18 cellular contexts compared by ENCODE assay signal in genomic region chr6:68235192-68235812, GRCh38.
A peak's percentile ranks its signal among the peaks of the same experiment; 100 is the strongest.
DNase-seq lines count a peak whose midpoint lies in the region; ATAC-seq and TF ChIP-seq lines count a peak whose summit lies in the region.
"Had no signal": no experiment of that assay in that cellular context is flagged by ENCODE, and none has a peak within 500 bp of the region (broad histone marks: within the 10 kb centered on the region; RNA-seq: fewer than 3 reads in every experiment).

No MANE protein-coding gene starts in this region.

- H3K4me3 ChIP-seq in fibroblast of the aortic adventitia (ENCODE audit: low read depth, low read length) (no peak overlapping the region), SK-N-SH (ENCODE audit: low read depth in 2 of 2, low read length in 1 of 2) (no peak overlapping the region), MM.1S (ENCODE audit: low read length) (no peak overlapping the region)
- H3K4me3 ChIP-seq: heart left ventricle, tibial artery had no signal

- H3K27ac ChIP-seq in SK-N-SH (ENCODE audit: low read depth in 2 of 2, low read length in 1 of 2): no peak overlapping the region
- no peak overlapping the region for H3K27ac ChIP-seq in MM.1S (ENCODE audit: low read length)
- H3K27ac ChIP-seq in caudate nucleus (ENCODE audit: low read depth, low read length): no peak overlapping the region
- H3K27ac ChIP-seq: heart left ventricle, tibial artery had no signal

- H2AFZ ChIP-seq in SK-N-SH (ENCODE audit: low read depth) (no peak overlapping the region), MM.1S (ENCODE audit: low read length) (no peak overlapping the region)

- ATAC-seq in GM18511 (IDR thresholded peaks at IDR 0.05; ENCODE audit: unreplicated experiment) (peak; percentile 52), HG03135 (IDR thresholded peaks at IDR 0.05; ENCODE audit: unreplicated experiment) (peak; percentile 48), HG03521 (IDR thresholded peaks at IDR 0.05; ENCODE audit: unreplicated experiment) (no peak)
- ATAC-seq: heart left ventricle; left lobe of liver; naive thymus-derived CD8-positive, alpha-beta T cell had no signal

- H3K9ac ChIP-seq in SK-N-SH (no peak overlapping the region), MM.1S (ENCODE audit: low read length) (no peak overlapping the region)

- H3K36me3 ChIP-seq in SK-N-SH (replicated peaks in 1 of 2; ENCODE audit: control insufficient read depth in 1 of 2, insufficient read depth in 2 of 2, low read length in 1 of 2): no peaks in the 10 kb centered on the region
- no peaks in the 10 kb centered on the region for H3K36me3 ChIP-seq in MM.1S (replicated peaks; ENCODE audit: insufficient read depth, low read length)
- H3K36me3 ChIP-seq: heart left ventricle, tibial artery had no signal

- POLR2A ChIA-PET in SK-N-SH (lab: Yijun Ruan, JAX): no interaction called here

- TF ChIP-seq EP300 in SK-N-SH (IDR thresholded peaks at IDR 0.05; ENCODE audit: borderline replicate concordance in 1 of 2, low read depth in 1 of 2, low read length in 1 of 2): no peak

- TF ChIP-seq CTCF in fibroblast of the aortic adventitia (IDR thresholded peaks at IDR 0.05; ENCODE audit: insufficient read depth, low read length): no peak
- no peak for TF ChIP-seq CTCF in SK-N-SH (IDR thresholded peaks at IDR 0.05)
- TF ChIP-seq CTCF in MM.1S (IDR thresholded peaks at IDR 0.05; ENCODE audit: low read length): no peak

- H3K9me3 ChIP-seq in SK-N-SH: no peaks in the 10 kb centered on the region
- H3K9me3 ChIP-seq in MM.1S (replicated peaks; ENCODE audit: insufficient read depth, low read length): no peaks in the 10 kb centered on the region
- H3K9me3 ChIP-seq: heart left ventricle, tibial artery had no signal

- H3K4me1 ChIP-seq in SK-N-SH (ENCODE audit: control insufficient read depth in 1 of 2, insufficient read depth in 2 of 2, low read depth in 1 of 2, low read length in 1 of 2) (peaks cover 0 to 2% of the 10 kb centered on the region in 2 experiments; a peak in 1 of 4 replicates), MM.1S (ENCODE audit: low read length) (no peaks in the 10 kb centered on the region)
- H3K4me1 ChIP-seq: heart left ventricle, tibial artery had no signal

- no peak for TF ChIP-seq RAD21 in SK-N-SH (IDR thresholded peaks at IDR 0.05; ENCODE audit: low read length)

- H3K4me2 ChIP-seq in SK-N-SH (no peak overlapping the region), MM.1S (ENCODE audit: low read depth, low read length) (no peak overlapping the region)

- peak; percentile 1 for DNase-seq in RPMI7951 (ENCODE audit: low read depth)
- peak; percentile 8 for DNase-seq in fibroblast of the aortic adventitia (ENCODE audit: low read depth)
- no peak for DNase-seq in SK-N-SH
- DNase-seq in MM.1S: no peak
- DNase-seq in caudate nucleus (lab: John Stamatoyannopoulos, UW): no peak
- DNase-seq: activated naive CD4-positive, alpha-beta T cell treated with anti-CD3 and anti-CD28 coated beads, Interleukin-2, amount 10 ng/mL, durations not matched to agents 7 days and 5 days; Calu3; heart left ventricle; Kasumi-1; naive thymus-derived CD8-positive, alpha-beta T cell; NCI-H2081 treated with DMSO at 0.1 percent for 48 hours; SHP77 treated with DMSO at 0.1 percent for 48 hours; stimulated activated CD4-positive, alpha-beta T cell treated with anti-CD3 and anti-CD28 coated beads, Interleukin-2, amount 100 ng/mL, for 24 hours; tibial artery had no signal

- H3K27me3 ChIP-seq in SK-N-SH (ENCODE audit: insufficient read depth): no peaks in the 10 kb centered on the region
- H3K27me3 ChIP-seq in MM.1S (replicated peaks; ENCODE audit: insufficient read depth, low read length): no peaks in the 10 kb centered on the region
- H3K27me3 ChIP-seq: heart left ventricle, tibial artery had no signal

- no peaks in the 10 kb centered on the region for H3K79me2 ChIP-seq in SK-N-SH (ENCODE audit: insufficient read depth)
- no peaks in the 10 kb centered on the region for H3K79me2 ChIP-seq in MM.1S (ENCODE audit: low read length)

- H3K9me2 ChIP-seq in SK-N-SH (no peaks in the 10 kb centered on the region), MM.1S (replicated peaks; ENCODE audit: insufficient read depth, low read length) (no peaks in the 10 kb centered on the region)

- CTCF ChIA-PET in SK-N-SH (lab: Yijun Ruan, JAX): interaction anchor here (1.0 to 1.1 kb wide), 2 partner anchors 15 to 32 kb away, joined by 3 read pairs; no protein-coding TSS in a partner anchor

- H3F3A ChIP-seq in SK-N-SH (replicated peaks; ENCODE audit: insufficient read depth): no peaks in the 10 kb centered on the region
- no peaks in the 10 kb centered on the region for H3F3A ChIP-seq in MM.1S (ENCODE audit: insufficient read depth, low read length)

- 9% methylated on average over 1 of the region's 1 CpG for WGBS in SK-N-SH (ENCODE audit: low lambda C conversion rate)

- H4K20me1 ChIP-seq in SK-N-SH (ENCODE audit: insufficient read depth) (no peaks in the 10 kb centered on the region), MM.1S (ENCODE audit: insufficient read depth, low read length) (no peaks in the 10 kb centered on the region)

TF ChIP-seq in SK-N-SH, 30 proteins besides CTCF, POLR2A, EP300 and RAD21 (continues in another document):
- TF ChIP-seq YY1 (IDR thresholded peaks at IDR 0.05; ENCODE audit: low read depth): no peak
- no peak for TF ChIP-seq GATA2 (CRISPR knock-in tag; IDR thresholded peaks at IDR 0.05)
- no peak for TF ChIP-seq FOXJ3 (CRISPR knock-in tag; IDR thresholded peaks at IDR 0.05)
- no peak for TF ChIP-seq MAX (IDR thresholded peaks at IDR 0.05; ENCODE audit: low read depth)
- TF ChIP-seq NFIC (IDR thresholded peaks at IDR 0.05; ENCODE audit: borderline replicate concordance): no peak
- no peak for TF ChIP-seq FOXM1 (IDR thresholded peaks at IDR 0.05; ENCODE audit: low read depth)
- no peak for TF ChIP-seq RCOR1 (IDR thresholded peaks at IDR 0.05; ENCODE audit: low read length)
- no peak for TF ChIP-seq EZH2phosphoT487 (IDR thresholded peaks at IDR 0.05; ENCODE audit: borderline replicate concordance, low read depth)
- no peak for TF ChIP-seq ELF1 (IDR thresholded peaks at IDR 0.05)
- no peak for TF ChIP-seq SIN3A (IDR thresholded peaks at IDR 0.05; ENCODE audit: borderline replicate concordance, low read depth, low read length)
- TF ChIP-seq USF1 (IDR thresholded peaks at IDR 0.05; ENCODE audit: borderline replicate concordance, low read depth): no peak
- no peak for TF ChIP-seq REST (IDR thresholded peaks at IDR 0.05; ENCODE audit: low read depth, low read length)
- no peak for TF ChIP-seq RFX5 (IDR thresholded peaks at IDR 0.05; ENCODE audit: low read length)
- TF ChIP-seq, protein P1, sequence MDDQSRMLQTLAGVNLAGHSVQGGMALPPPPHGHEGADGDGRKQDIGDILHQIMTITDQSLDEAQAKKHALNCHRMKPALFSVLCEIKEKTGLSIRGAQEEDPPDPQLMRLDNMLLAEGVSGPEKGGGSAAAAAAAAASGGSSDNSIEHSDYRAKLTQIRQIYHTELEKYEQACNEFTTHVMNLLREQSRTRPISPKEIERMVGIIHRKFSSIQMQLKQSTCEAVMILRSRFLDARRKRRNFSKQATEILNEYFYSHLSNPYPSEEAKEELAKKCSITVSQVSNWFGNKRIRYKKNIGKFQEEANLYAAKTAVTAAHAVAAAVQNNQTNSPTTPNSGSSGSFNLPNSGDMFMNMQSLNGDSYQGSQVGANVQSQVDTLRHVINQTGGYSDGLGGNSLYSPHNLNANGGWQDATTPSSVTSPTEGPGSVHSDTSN (IDR thresholded peaks at IDR 0.05): no peak

Comparison
In these comparisons a context has a peak if more than half of its experiments do, and no peak if none do; other contexts are left out.
1. DNase-seq: peak in RPMI7951 (single experiment) and fibroblast of the aortic adventitia (single experiment); none in SK-N-SH (single experiment), MM.1S (single experiment) and caudate nucleus (0 of 61).